ENCODE assay signal across 24 cellular contexts in genomic region chr20:50220894-50221266, GRCh38. TPM values are rescaled to one million over a fixed set of nuclear protein-coding genes. Genes with fewer than 3 reads are reported as not detected.
DNase-seq lines count a peak whose midpoint lies in the region; ATAC-seq, FAIRE-seq and TF ChIP-seq lines count a peak whose summit lies in the region.
"Had no signal": no experiment of that assay in that cellular context is flagged by ENCODE, and none has a peak within 500 bp of the region (broad histone marks: within the 10 kb centered on the region; RNA-seq: fewer than 3 reads in every experiment).

No MANE protein-coding gene starts in this region.

- peak overlapping the region; percentile 97 to 99 (median 99) for H3K27ac Mint-ChIP-seq in CD14-positive monocyte
- H3K27ac Mint-ChIP-seq in dendritic cell treated with granulocyte-macrophage colony-stimulating factor and Interleukin-4, amounts not matched to agents 40 ng/mL and 50 ng/mL, for 4 days = peak overlapping the region; percentile 60
- H3K27ac Mint-ChIP-seq in activated CD8-positive, alpha-beta memory T cell treated with anti-CD3 and anti-CD28 coated beads, Interleukin-2, amount 10 ng/mL, durations not matched to agents 7 days and 5 days = no peak overlapping the region
- H3K27ac Mint-ChIP-seq: activated CD4-positive, alpha-beta T cell treated with anti-CD3 and anti-CD28 coated beads, Interleukin-2, amount 10 ng/mL, durations not matched to agents 24 days and 14 days; activated naive CD8-positive, alpha-beta T cell; activated T-helper 17 cell treated with anti-CD3 and anti-CD28 coated beads, Interleukin-2, amount 50 U/mL, for 72 hours; IgD-negative memory B cell; stimulated activated naive B cell treated with anti-CD40 and anti-IgM and Interleukin-4, amounts not matched to agents 10 μg/mL and 1 μg/mL and 100 μg/mL, for 72 hours had no signal

- no peak for ATAC-seq in activated CD8-positive, alpha-beta memory T cell treated with anti-CD3 and anti-CD28 coated beads, Interleukin-2, amount 10 ng/mL, durations not matched to agents 7 days and 5 days
- ATAC-seq: activated T-helper 17 cell treated with anti-CD3 and anti-CD28 coated beads, Interleukin-2, amount 50 U/mL, for 72 hours; stimulated activated naive B cell treated with anti-CD40 and anti-IgM and Interleukin-4, amounts not matched to agents 10 μg/mL and 1 μg/mL and 100 μg/mL, for 72 hours had no signal

- WGBS in spleen, 5 donors = 44 to 79% (median 56%) methylated on average over 10 of the region's 10 CpGs

- no peak for TF ChIP-seq POLR2A in spleen (IDR thresholded peaks at IDR 0.05)

- peak overlapping the region in 7 of 8 donors; percentile 65 to 93 (median 84) for H3K27ac ChIP-seq in spleen
- H3K27ac ChIP-seq: VCaP had no signal

- H3K4me3 ChIP-seq in spleen = peak overlapping the region in 1 of 8 donors; percentile 39
- H3K4me3 ChIP-seq: smooth muscle cell had no signal

- H3K9me3 ChIP-seq in spleen = peaks cover 0 to 11% (median 1%) of the 10 kb centered on the region in 8 donors

- TF ChIP-seq CTCF in CD14-positive monocyte (IDR thresholded peaks at IDR 0.05) (no peak), spleen (IDR thresholded peaks at IDR 0.05 in 8 of 11, conservative IDR thresholded peaks at IDR 0.05 in 3 of 11) (no peak)

- intact Hi-C loops in CD14-positive monocyte (cut with micrococcal nuclease) (loop anchor here in 1 of 2 donors (2.0 kb wide), 2 partner anchors 26 to 50 kb away; no protein-coding TSS in a partner anchor), spleen (cut with DNase I; ENCODE audit: low total_unique reads) (no loop called here)
- intact Hi-C loops in dendritic cell treated with granulocyte-macrophage colony-stimulating factor and Interleukin-4, amounts not matched to agents 40 ng/mL and 50 ng/mL, for 4 days (cut with micrococcal nuclease) = no loop called here

- H3K4me1 Mint-ChIP-seq in CD14-positive monocyte = peaks cover 80% of the 10 kb centered on the region
- peaks cover 86% of the 10 kb centered on the region for H3K4me1 Mint-ChIP-seq in dendritic cell treated with granulocyte-macrophage colony-stimulating factor and Interleukin-4, amounts not matched to agents 40 ng/mL and 50 ng/mL, for 4 days (ENCODE audit: low read depth)
- no peaks in the 10 kb centered on the region for H3K4me1 Mint-ChIP-seq in activated CD8-positive, alpha-beta memory T cell treated with anti-CD3 and anti-CD28 coated beads, Interleukin-2, amount 10 ng/mL, durations not matched to agents 7 days and 5 days
- H3K4me1 Mint-ChIP-seq: activated T-helper 17 cell treated with anti-CD3 and anti-CD28 coated beads, Interleukin-2, amount 50 U/mL, for 72 hours; central memory CD8-positive, alpha-beta T cell had no signal

- DNase-seq in CD14-positive monocyte (ENCODE audit: low spot score) (no peak), NOMO-1 treated with dmso at 0.1 percent for 144 hours (lab: John Stamatoyannopoulos, UW; ENCODE audit: unreplicated experiment) (peak; percentile 46), spleen (no peak), urothelium cell line (ENCODE audit: low spot score) (no peak)
- DNase-seq in activated effector memory CD4-positive, alpha-beta T cell treated with anti-CD3 and anti-CD28 coated beads, Interleukin-2, amount 50 U/mL, for 16 hours = no peak
- DNase-seq in activated CD8-positive, alpha-beta memory T cell treated with anti-CD3 and anti-CD28 coated beads, Interleukin-2, amount 10 ng/mL, durations not matched to agents 7 days and 5 days = no peak
- no peak for DNase-seq in stimulated activated CD4-positive, alpha-beta T cell treated with anti-CD3 and anti-CD28 coated beads, Interleukin-4, amount 100 ng/mL, for 1 hour
- DNase-seq: activated CD4-positive, alpha-beta T cell treated with anti-CD3 and anti-CD28 coated beads, Interleukin-2, amount 10 ng/mL, durations not matched to agents 24 days and 14 days; DMS153; mesendoderm; NCI-H1417 treated with DMSO at 0.1 percent for 48 hours; NCI-H446; NCI-H82; stimulated activated CD4-positive, alpha-beta T cell treated with anti-CD3 and anti-CD28 coated beads, Interleukin-4, amount 100 ng/mL, for 24 hours; stimulated activated naive B cell treated with anti-CD40 and anti-IgM and Interleukin-4, amounts not matched to agents 10 μg/mL and 1 μg/mL and 100 μg/mL, for 72 hours; T-helper 2 cell had no signal

- H3K27me3 ChIP-seq in spleen (replicated peaks in 1 of 7) = peaks cover 0 to 2% (median 0%) of the 10 kb centered on the region in 7 donors

- H3K4me1 ChIP-seq in spleen = peaks cover 0 to 60% (median 21%) of the 10 kb centered on the region in 6 donors

- H3K36me3 Mint-ChIP-seq in CD14-positive monocyte = peaks cover 6 to 8% of the 10 kb centered on the region in 2 donors
- no peaks in the 10 kb centered on the region for H3K36me3 Mint-ChIP-seq in dendritic cell treated with granulocyte-macrophage colony-stimulating factor and Interleukin-4, amounts not matched to agents 40 ng/mL and 50 ng/mL, for 4 days (ENCODE audit: low read depth)
- H3K36me3 Mint-ChIP-seq in activated CD8-positive, alpha-beta memory T cell treated with anti-CD3 and anti-CD28 coated beads, Interleukin-2, amount 10 ng/mL, durations not matched to agents 7 days and 5 days = no peaks in the 10 kb centered on the region
- H3K36me3 Mint-ChIP-seq: activated naive CD8-positive, alpha-beta T cell had no signal

- no peak for FAIRE-seq in urothelium cell line (lab: Jason Lieb, UNC)

- H3K4me3 Mint-ChIP-seq in CD14-positive monocyte = peak overlapping the region; percentile 39 to 58
- no peak overlapping the region for H3K4me3 Mint-ChIP-seq in dendritic cell treated with granulocyte-macrophage colony-stimulating factor and Interleukin-4, amounts not matched to agents 40 ng/mL and 50 ng/mL, for 4 days
- no peak overlapping the region for H3K4me3 Mint-ChIP-seq in activated CD8-positive, alpha-beta memory T cell treated with anti-CD3 and anti-CD28 coated beads, Interleukin-2, amount 10 ng/mL, durations not matched to agents 7 days and 5 days
- H3K4me3 Mint-ChIP-seq: activated CD4-positive, alpha-beta T cell treated with anti-CD3 and anti-CD28 coated beads, Interleukin-2, amount 10 ng/mL, durations not matched to agents 24 days and 14 days; activated naive CD8-positive, alpha-beta T cell; activated T-helper 17 cell treated with anti-CD3 and anti-CD28 coated beads, Interleukin-2, amount 50 U/mL, for 72 hours; central memory CD8-positive, alpha-beta T cell; HFFc6; IgD-negative memory B cell; stimulated activated naive B cell treated with anti-CD40 and anti-IgM and Interleukin-4, amounts not matched to agents 10 μg/mL and 1 μg/mL and 100 μg/mL, for 72 hours had no signal

- peaks cover 0 to 7% (median 0%) of the 10 kb centered on the region in 3 donors for H3K27me3 Mint-ChIP-seq in CD14-positive monocyte (ENCODE audit: low read depth in 3 of 3)
- peaks cover 3% of the 10 kb centered on the region for H3K27me3 Mint-ChIP-seq in dendritic cell treated with granulocyte-macrophage colony-stimulating factor and Interleukin-4, amounts not matched to agents 40 ng/mL and 50 ng/mL, for 4 days
- H3K27me3 Mint-ChIP-seq in activated CD8-positive, alpha-beta memory T cell treated with anti-CD3 and anti-CD28 coated beads, Interleukin-2, amount 10 ng/mL, durations not matched to agents 7 days and 5 days = no peaks in the 10 kb centered on the region
- H3K27me3 Mint-ChIP-seq: activated CD4-positive, alpha-beta T cell treated with anti-CD3 and anti-CD28 coated beads, Interleukin-2, amount 10 ng/mL, durations not matched to agents 24 days and 14 days; activated naive CD8-positive, alpha-beta T cell had no signal

- H3K9me3 Mint-ChIP-seq in CD14-positive monocyte = peaks cover 4 to 14% (median 11%) of the 10 kb centered on the region in 7 donors
- peaks cover 17% of the 10 kb centered on the region for H3K9me3 Mint-ChIP-seq in dendritic cell treated with granulocyte-macrophage colony-stimulating factor and Interleukin-4, amounts not matched to agents 40 ng/mL and 50 ng/mL, for 4 days
- peaks cover 2% of the 10 kb centered on the region for H3K9me3 Mint-ChIP-seq in activated CD8-positive, alpha-beta memory T cell treated with anti-CD3 and anti-CD28 coated beads, Interleukin-2, amount 10 ng/mL, durations not matched to agents 7 days and 5 days (ENCODE audit: low read depth)
- H3K9me3 Mint-ChIP-seq: activated CD4-positive, alpha-beta T cell treated with anti-CD3 and anti-CD28 coated beads, Interleukin-2, amount 10 ng/mL, durations not matched to agents 24 days and 14 days; activated T-helper 17 cell treated with anti-CD3 and anti-CD28 coated beads, Interleukin-2, amount 50 U/mL, for 72 hours; central memory CD8-positive, alpha-beta T cell; HFFc6 had no signal

- CTCF ChIA-PET in activated CD8-positive, alpha-beta memory T cell treated with anti-CD3 and anti-CD28 coated beads, Interleukin-2, amount 10 ng/mL, durations not matched to agents 7 days and 5 days (lab: Charles Lee) = no interaction called here

- H3K36me3 ChIP-seq in spleen = no peaks in the 10 kb centered on the region

RNA-seq across cellular contexts. Expression of gene CEBPB, which starts 30.2 kb away (rescaled TPM):
- polyA plus RNA-seq in CD14-positive monocyte = 10 to 100 TPM; 52.4 to 80.8 TPM
- total RNA-seq in spleen = 100 to 1,000 TPM in 5 of 7 donors, 10 to 100 TPM in 2; 64.7 to 273 (median 145) TPM
- polyA plus RNA-seq in spleen = 10 to 100 TPM; 24.2 to 26.0 (median 25.3) TPM
- total RNA-seq in activated CD8-positive, alpha-beta memory T cell treated with anti-CD3 and anti-CD28 coated beads, Interleukin-2, amount 10 ng/mL, durations not matched to agents 7 days and 5 days = 10 to 100 TPM; 32.6 to 34.6 TPM

Comparison
In these comparisons a context has a peak if more than half of its experiments do, and no peak if none do; other contexts are left out.
1. H3K4me3 Mint-ChIP-seq: peak in CD14-positive monocyte (2 of 2); none in dendritic cell treated with granulocyte-macrophage colony-stimulating factor and Interleukin-4, amounts not matched to agents 40 ng/mL and 50 ng/mL, for 4 days (single experiment) and activated CD8-positive, alpha-beta memory T cell treated with anti-CD3 and anti-CD28 coated beads, Interleukin-2, amount 10 ng/mL, durations not matched to agents 7 days and 5 days (single experiment).